1 cellular context compared by ENCODE assay signal in the genomic region with DNA sequence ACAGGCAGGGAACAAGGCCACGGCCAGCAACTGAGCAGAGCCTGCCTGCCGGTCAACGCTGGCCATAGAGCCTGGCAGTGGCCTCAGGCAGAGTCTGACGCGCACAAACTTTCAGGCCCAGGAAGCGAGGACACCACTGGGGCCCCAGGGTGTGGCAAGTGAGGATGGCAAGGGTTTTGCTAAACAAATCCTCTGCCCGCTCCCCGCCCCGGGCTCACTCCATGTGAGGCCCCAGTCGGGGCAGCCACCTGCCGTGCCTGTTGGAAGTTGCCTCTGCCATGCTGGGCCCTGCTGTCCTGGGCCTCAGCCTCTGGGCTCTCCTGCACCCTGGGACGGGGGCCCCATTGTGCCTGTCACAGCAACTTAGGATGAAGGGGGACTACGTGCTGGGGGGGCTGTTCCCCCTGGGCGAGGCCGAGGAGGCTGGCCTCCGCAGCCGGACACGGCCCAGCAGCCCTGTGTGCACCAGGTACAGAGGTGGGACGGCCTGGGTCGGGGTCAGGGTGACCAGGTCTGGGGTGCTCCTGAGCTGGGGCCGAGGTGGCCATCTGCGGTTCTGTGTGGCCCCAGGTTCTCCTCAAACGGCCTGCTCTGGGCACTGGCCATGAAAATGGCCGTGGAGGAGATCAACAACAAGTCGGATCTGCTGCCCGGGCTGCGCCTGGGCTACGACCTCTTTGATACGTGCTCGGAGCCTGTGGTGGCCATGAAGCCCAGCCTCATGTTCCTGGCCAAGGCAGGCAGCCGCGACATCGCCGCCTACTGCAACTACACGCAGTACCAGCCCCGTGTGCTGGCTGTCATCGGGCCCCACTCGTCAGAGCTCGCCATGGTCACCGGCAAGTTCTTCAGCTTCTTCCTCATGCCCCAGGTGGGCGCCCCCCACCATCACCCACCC.
TF ChIP-seq lines count a peak whose summit lies in the region.

A gene (plus strand): TSS at position 213 of the 898 bp plus-strand sequence. CDS start 66 bp downstream, at position 279.

TF ChIP-seq in HEK293, 187 proteins besides CTCF, POLR2A, EP300 and RAD21 (continued from another document):
- TF ChIP-seq, protein P1, sequence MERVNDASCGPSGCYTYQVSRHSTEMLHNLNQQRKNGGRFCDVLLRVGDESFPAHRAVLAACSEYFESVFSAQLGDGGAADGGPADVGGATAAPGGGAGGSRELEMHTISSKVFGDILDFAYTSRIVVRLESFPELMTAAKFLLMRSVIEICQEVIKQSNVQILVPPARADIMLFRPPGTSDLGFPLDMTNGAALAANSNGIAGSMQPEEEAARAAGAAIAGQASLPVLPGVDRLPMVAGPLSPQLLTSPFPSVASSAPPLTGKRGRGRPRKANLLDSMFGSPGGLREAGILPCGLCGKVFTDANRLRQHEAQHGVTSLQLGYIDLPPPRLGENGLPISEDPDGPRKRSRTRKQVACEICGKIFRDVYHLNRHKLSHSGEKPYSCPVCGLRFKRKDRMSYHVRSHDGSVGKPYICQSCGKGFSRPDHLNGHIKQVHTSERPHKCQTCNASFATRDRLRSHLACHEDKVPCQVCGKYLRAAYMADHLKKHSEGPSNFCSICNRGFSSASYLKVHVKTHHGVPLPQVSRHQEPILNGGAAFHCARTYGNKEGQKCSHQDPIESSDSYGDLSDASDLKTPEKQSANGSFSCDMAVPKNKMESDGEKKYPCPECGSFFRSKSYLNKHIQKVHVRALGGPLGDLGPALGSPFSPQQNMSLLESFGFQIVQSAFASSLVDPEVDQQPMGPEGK (tag by site-specific recombination; IDR thresholded peaks at IDR 0.05) = 0 out of 2 replicates have a peak, but pooled peaks have one; percentile 15
- TF ChIP-seq ZNF555 (tag by site-specific recombination; conservative IDR thresholded peaks at IDR 0.05) = no peak
